In the genomic region with DNA sequence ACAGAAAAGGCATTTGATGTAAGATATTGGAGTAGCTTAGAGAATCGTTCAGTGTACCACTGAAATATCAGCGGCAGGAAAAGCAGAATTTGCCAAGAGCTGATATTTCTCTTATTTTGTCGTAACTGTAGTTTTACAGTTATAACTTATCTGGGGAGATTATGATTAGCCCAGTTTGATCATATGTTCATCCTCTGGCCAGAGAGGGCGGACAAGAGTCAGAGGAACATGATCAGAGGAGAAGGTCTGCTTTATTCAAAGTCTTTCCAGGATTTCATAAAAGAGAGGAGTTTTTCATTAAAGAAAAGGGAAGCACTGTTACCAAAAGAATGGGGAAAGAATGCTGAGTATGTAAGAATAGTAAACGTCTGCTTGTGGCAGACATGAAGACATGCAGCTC, we compare ENCODE assay signal across 28 cellular contexts.
"Had no signal": no experiment of that assay in that cellular context is flagged by ENCODE, and none has a peak within 500 bp of the region (broad histone marks: within the 10 kb centered on the region; RNA-seq: fewer than 3 reads in every experiment).

No MANE protein-coding gene starts in this region.

- H3K27me3 Mint-ChIP-seq: activated naive CD4-positive, alpha-beta T cell treated with anti-CD3 and anti-CD28 coated beads, Interleukin-2, amount 50 U/mL, for 24 hours; dendritic cell treated with granulocyte-macrophage colony-stimulating factor and Interleukin-4, amounts not matched to agents 40 ng/mL and 50 ng/mL, for 4 days had no signal

- DNase-seq: activated CD4-positive, alpha-beta T cell treated with anti-CD3 and anti-CD28 coated beads for 1 hour; activated CD4-positive, alpha-beta T cell treated with anti-CD3 and anti-CD28 coated beads, Interleukin-2, amount 50 U/mL, for 1 hour; activated CD8-positive, alpha-beta T cell treated with anti-CD3 and anti-CD28 coated beads, Interleukin-2, amount 10 ng/mL, durations not matched to agents 7 days and 5 days; activated gamma-delta T cell treated with Interleukin-2 at 50 U/mL for 16 hours; activated T-cell treated with anti-CD3 and anti-CD28 coated beads, Interleukin-2, amount 50 U/mL, for 1 hour; aorta; brain microvascular endothelial cell; caudate nucleus; effector memory CD4-positive, alpha-beta T cell; gastrocnemius medialis; head of caudate nucleus; hypothalamus; left ventricle myocardium superior; mammary epithelial cell; natural killer cell; ovary; psoas muscle; stimulated activated CD4-positive, alpha-beta T cell treated with anti-CD3 and anti-CD28 coated beads, Interleukin-4, amount 100 ng/mL, for 24 hours; stimulated activated naive CD4-positive, alpha-beta T cell treated with Interleukin-2 at 50 U/mL for 16 hours; upper lobe of left lung had no signal

- H3K27me3 ChIP-seq: brain microvascular endothelial cell, esophagus muscularis mucosa, gastrocnemius medialis, neutrophil, ovary, right atrium auricular region, upper lobe of left lung had no signal

- H3K27ac Mint-ChIP-seq: activated CD8-positive, alpha-beta T cell treated with anti-CD3 and anti-CD28 coated beads, Interleukin-2, amount 10 ng/mL, durations not matched to agents 7 days and 5 days; activated naive CD4-positive, alpha-beta T cell treated with anti-CD3 and anti-CD28 coated beads, Interleukin-2, amount 50 U/mL, for 24 hours; dendritic cell treated with granulocyte-macrophage colony-stimulating factor and Interleukin-4, amounts not matched to agents 40 ng/mL and 50 ng/mL, for 4 days; mesothelial cell of epicardium; natural killer cell; T-helper 2 cell treated with Interferon-gamma antibody and Interleukin-4, amounts not matched to agents 5 μg/mL and 100 μg/mL, for 36 hours had no signal

- H3K4me1 Mint-ChIP-seq: activated naive CD4-positive, alpha-beta T cell treated with anti-CD3 and anti-CD28 coated beads, Interleukin-2, amount 50 U/mL, for 24 hours; natural killer cell had no signal

- H3K4me3 ChIP-seq: esophagus muscularis mucosa, gastrocnemius medialis, ovary, psoas muscle, right atrium auricular region, thoracic aorta, upper lobe of left lung had no signal

- H3K4me3 Mint-ChIP-seq: activated CD8-positive, alpha-beta T cell treated with anti-CD3 and anti-CD28 coated beads, Interleukin-2, amount 10 ng/mL, durations not matched to agents 7 days and 5 days; activated naive CD4-positive, alpha-beta T cell treated with anti-CD3 and anti-CD28 coated beads, Interleukin-2, amount 50 U/mL, for 24 hours; dendritic cell treated with granulocyte-macrophage colony-stimulating factor and Interleukin-4, amounts not matched to agents 40 ng/mL and 50 ng/mL, for 4 days; mesothelial cell of epicardium; natural killer cell; T-helper 2 cell treated with Interferon-gamma antibody and Interleukin-4, amounts not matched to agents 5 μg/mL and 100 μg/mL, for 36 hours had no signal

- H3K36me3 ChIP-seq: brain microvascular endothelial cell, esophagus muscularis mucosa, gastrocnemius medialis, neutrophil, ovary, right atrium auricular region, thoracic aorta, upper lobe of left lung had no signal

- H3K27ac ChIP-seq: brain microvascular endothelial cell, esophagus muscularis mucosa, gastrocnemius medialis, neutrophil, ovary, psoas muscle, right atrium auricular region, thoracic aorta, upper lobe of left lung had no signal

- H3K36me3 Mint-ChIP-seq: activated naive CD4-positive, alpha-beta T cell treated with anti-CD3 and anti-CD28 coated beads, Interleukin-2, amount 50 U/mL, for 24 hours; mesothelial cell of epicardium had no signal
